ENCODE assay signal across 8 cellular contexts in genomic region chr3:48467473-48468267, GRCh38. TPM values are rescaled to one million over a fixed set of nuclear protein-coding genes. Genes with fewer than 3 reads are reported as not detected.
A peak's percentile ranks its signal among the peaks of the same experiment; 100 is the strongest.
DNase-seq lines count a peak whose midpoint lies in the region; ATAC-seq, FAIRE-seq and TF ChIP-seq lines count a peak whose summit lies in the region.

No MANE protein-coding gene starts in this region.

- no peaks in the 10 kb centered on the region for H3K9me3 Mint-ChIP-seq in activated naive CD4-positive, alpha-beta T cell treated with anti-CD3 and anti-CD28 coated beads, Interleukin-2, amount 10 ng/mL, durations not matched to agents 7 days and 5 days
- no peaks in the 10 kb centered on the region for H3K9me3 Mint-ChIP-seq in astrocyte (ENCODE audit: unreplicated experiment)
- H3K9me3 Mint-ChIP-seq in mesothelial cell of epicardium, result no peaks in the 10 kb centered on the region

- ATAC-seq in GM19035 (IDR thresholded peaks at IDR 0.05; ENCODE audit: unreplicated experiment) (no peak), GM21447 (IDR thresholded peaks at IDR 0.05; ENCODE audit: unreplicated experiment) (no peak), GM21528 (IDR thresholded peaks at IDR 0.05; ENCODE audit: low FRiP score, unreplicated experiment) (no peak)

- no peaks in the 10 kb centered on the region for H3K27me3 ChIP-seq in astrocyte (ENCODE audit: insufficient read depth, low read length)
- H3K27me3 ChIP-seq in transverse colon, result no peaks in the 10 kb centered on the region

- 53 to 61% methylated on average over 4 to 7 of the region's 7 CpGs for WGBS in transverse colon (ENCODE audit: low coverage in 1 of 2), 2 donors

- H4K20me1 ChIP-seq in astrocyte (ENCODE audit: insufficient read depth, low read length), result peaks cover 14% of the 10 kb centered on the region

- H3K9me3 ChIP-seq in astrocyte (ENCODE audit: insufficient read depth, low read depth, low read length) (no peaks in the 10 kb centered on the region), transverse colon (no peaks in the 10 kb centered on the region)

- CTCF ChIA-PET in activated naive CD4-positive, alpha-beta T cell treated with anti-CD3 and anti-CD28 coated beads, Interleukin-2, amount 10 ng/mL, durations not matched to agents 7 days and 5 days (lab: Charles Lee), result interaction anchor here (1.9 to 3.6 kb wide), 3 partner anchors 11 to 41 kb away, joined by 6 to 25 read pairs (median 13); no protein-coding TSS in a partner anchor

- in situ Hi-C loops in transverse colon (cut with MboI; ENCODE audit: low pct_ligation_motif_present in 1 of 4, low pct_unique_long_range_greater_than_20kb in 1 of 4, low sequenced_read_pairs in 3 of 4), result loop anchor here in 1 of 4 donors (10.0 kb wide), 1 partner anchor 77 kb away; no protein-coding TSS in a partner anchor

- H3K4me2 ChIP-seq in astrocyte (ENCODE audit: low read length), result peak overlapping the region; percentile 87

- no peak for TF ChIP-seq POLR2A in transverse colon (IDR thresholded peaks at IDR 0.05)

- H3K27ac Mint-ChIP-seq in activated naive CD4-positive, alpha-beta T cell treated with anti-CD3 and anti-CD28 coated beads, Interleukin-2, amount 10 ng/mL, durations not matched to agents 7 days and 5 days, result peak overlapping the region; percentile 91
- H3K27ac Mint-ChIP-seq in astrocyte (ENCODE audit: unreplicated experiment), result peak overlapping the region; percentile 49
- H3K27ac Mint-ChIP-seq in mesothelial cell of epicardium, result peak overlapping the region; percentile 98

- H3K36me3 ChIP-seq in astrocyte (ENCODE audit: insufficient read depth, low read length) (peaks cover 8% of the 10 kb centered on the region), transverse colon (no peaks in the 10 kb centered on the region)

- no peak for TF ChIP-seq EP300 in transverse colon (IDR thresholded peaks at IDR 0.05; ENCODE audit: low read depth)

- H3K27me3 Mint-ChIP-seq in activated naive CD4-positive, alpha-beta T cell treated with anti-CD3 and anti-CD28 coated beads, Interleukin-2, amount 10 ng/mL, durations not matched to agents 7 days and 5 days, result no peaks in the 10 kb centered on the region
- H3K27me3 Mint-ChIP-seq in astrocyte (ENCODE audit: low read depth, unreplicated experiment) (no peaks in the 10 kb centered on the region), mesothelial cell of epicardium (ENCODE audit: low read depth) (no peaks in the 10 kb centered on the region)

- peak overlapping the region; percentile 97 for H3K9ac ChIP-seq in astrocyte (ENCODE audit: low read length)

- H3K4me3 Mint-ChIP-seq in activated naive CD4-positive, alpha-beta T cell treated with anti-CD3 and anti-CD28 coated beads, Interleukin-2, amount 10 ng/mL, durations not matched to agents 7 days and 5 days, result peak overlapping the region; percentile 93
- H3K4me3 Mint-ChIP-seq in astrocyte (ENCODE audit: unreplicated experiment) (no peak overlapping the region), mesothelial cell of epicardium (no peak overlapping the region)

- H3K4me1 ChIP-seq in astrocyte (ENCODE audit: insufficient read depth, low read length) (peaks cover 29% of the 10 kb centered on the region), transverse colon (peaks cover 56 to 77% (median 67%) of the 10 kb centered on the region in 4 donors)

- peaks cover 59% of the 10 kb centered on the region for H3K4me1 Mint-ChIP-seq in activated naive CD4-positive, alpha-beta T cell treated with anti-CD3 and anti-CD28 coated beads, Interleukin-2, amount 10 ng/mL, durations not matched to agents 7 days and 5 days
- peaks cover 14% of the 10 kb centered on the region for H3K4me1 Mint-ChIP-seq in astrocyte (ENCODE audit: low read depth, unreplicated experiment)
- peaks cover 20% of the 10 kb centered on the region for H3K4me1 Mint-ChIP-seq in mesothelial cell of epicardium

- peaks cover 38% of the 10 kb centered on the region for H3K36me3 Mint-ChIP-seq in activated naive CD4-positive, alpha-beta T cell treated with anti-CD3 and anti-CD28 coated beads, Interleukin-2, amount 10 ng/mL, durations not matched to agents 7 days and 5 days
- peaks cover 14% of the 10 kb centered on the region for H3K36me3 Mint-ChIP-seq in astrocyte (ENCODE audit: low read depth, unreplicated experiment)
- peaks cover 17% of the 10 kb centered on the region for H3K36me3 Mint-ChIP-seq in mesothelial cell of epicardium

- TF ChIP-seq CTCF in astrocyte (IDR thresholded peaks at IDR 0.05; ENCODE audit: insufficient read depth, low read depth, low read length) (no peak), mesothelial cell of epicardium (IDR thresholded peaks at IDR 0.05; ENCODE audit: unreplicated experiment) (no peak), transverse colon (IDR thresholded peaks at IDR 0.05) (no peak)

- H3K27ac ChIP-seq in astrocyte (ENCODE audit: low read depth, low read length) (peak overlapping the region; percentile 100), transverse colon (peak overlapping the region; percentile 96 to 100 (median 99))

- no peak overlapping the region for H2AFZ ChIP-seq in astrocyte (ENCODE audit: low read depth, low read length)

- peaks cover 64% of the 10 kb centered on the region for H3K79me2 ChIP-seq in astrocyte (ENCODE audit: insufficient read depth, low read length)

- intact Hi-C loops in transverse colon (cut with DNase I; ENCODE audit: low total_unique reads), result no loop called here

- no peak for FAIRE-seq in astrocyte (lab: Jason Lieb, UNC)

- DNase-seq in activated naive CD4-positive, alpha-beta T cell treated with anti-CD3 and anti-CD28 coated beads, Interleukin-2, amount 10 ng/mL, durations not matched to agents 7 days and 5 days, result no peak
- no peak for DNase-seq in activated naive CD4-positive, alpha-beta T cell treated with Interleukin-2 at 50 U/mL for 16 hours
- DNase-seq in astrocyte (ENCODE audit: low read depth) (no peak), mesothelial cell of epicardium (ENCODE audit: low spot score in 2 of 2, unreplicated experiment in 2 of 2) (no peak), transverse colon (no peak)

- no peak overlapping the region for H3K4me3 ChIP-seq in astrocyte (ENCODE audit: insufficient read depth, low read depth, low read length)
- H3K4me3 ChIP-seq in transverse colon, result peak overlapping the region in 1 of 4 donors; percentile 52

RNA-seq across cellular contexts. Expression of gene ATRIP, which starts 21.1 kb away (rescaled TPM):
- 6.2 and 6.6 TPM in 2 replicates for total RNA-seq in astrocyte
- total RNA-seq in mesothelial cell of epicardium, result 11.6 to 12.0 TPM (median 11.6 TPM) in 3 replicates
- total RNA-seq in transverse colon, result 1 to 10 TPM; 1.8 to 4.4 (median 2.9) TPM

RNA-seq across cellular contexts. Expression of gene TMA7, which starts 27.6 kb away (rescaled TPM):
- 252 and 272 TPM in 2 replicates for total RNA-seq in astrocyte
- 183 to 192 TPM (median 186 TPM) in 3 replicates for total RNA-seq in mesothelial cell of epicardium
- 100 to 1,000 TPM; 115 to 279 (median 192) TPM for total RNA-seq in transverse colon

RNA-seq across cellular contexts. Expression of gene CCDC51, which starts 27.8 kb away (rescaled TPM):
- total RNA-seq in astrocyte (16.4 and 16.5 TPM in 2 replicates), mesothelial cell of epicardium (10.7 to 12.3 TPM (median 11.5 TPM) in 3 replicates), transverse colon (10 to 100 TPM in 2 of 4 donors, 1 to 10 TPM in 2; 2.8 to 14.1 (median 8.2) TPM)

RNA-seq across cellular contexts. Expression of gene SHISA5, which starts 36.3 kb away (rescaled TPM):
- 333 and 346 TPM in 2 replicates for total RNA-seq in astrocyte
- 154 to 167 TPM (median 156 TPM) in 3 replicates for total RNA-seq in mesothelial cell of epicardium
- total RNA-seq in transverse colon, result 10 to 100 TPM; 72.9 to 89.4 (median 80.8) TPM

RNA-seq across cellular contexts. Expression of gene PLXNB1, which starts 37.8 kb away (rescaled TPM):
- total RNA-seq in astrocyte (42.0 and 59.2 TPM in 2 replicates), mesothelial cell of epicardium (203 to 214 TPM (median 211 TPM) in 3 replicates), transverse colon (100 to 1,000 TPM; 129 to 530 (median 245) TPM)
